18 cellular contexts compared by ENCODE assay signal in the genomic region with DNA sequence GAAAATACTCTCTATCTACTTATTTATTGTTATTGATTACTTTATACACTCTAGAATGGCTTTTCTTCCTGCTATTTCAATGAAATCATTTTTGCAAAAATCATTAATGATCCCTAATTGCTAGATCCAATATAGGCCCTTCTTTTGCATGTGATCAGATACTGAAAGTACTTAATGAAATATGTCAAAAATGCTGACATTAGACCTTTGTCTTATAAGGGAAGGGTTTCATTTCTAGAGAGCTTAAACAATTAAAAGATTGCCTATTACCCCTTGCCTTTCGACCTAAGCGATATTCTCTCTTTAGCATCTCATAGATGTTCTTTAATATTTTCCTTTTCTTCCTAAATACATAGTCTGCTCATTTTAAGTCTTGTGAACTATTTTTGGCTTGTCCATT.
DNase-seq lines count a peak whose midpoint lies in the region; ATAC-seq, FAIRE-seq and TF ChIP-seq lines count a peak whose summit lies in the region.
"Had no signal": no experiment of that assay in that cellular context is flagged by ENCODE, and none has a peak within 500 bp of the region (broad histone marks: within the 10 kb centered on the region; RNA-seq: fewer than 3 reads in every experiment).

No MANE protein-coding gene starts in this region.

- no peak overlapping the region for H3K4me3 ChIP-seq in left ventricle myocardium inferior
- no peak overlapping the region for H3K4me3 ChIP-seq in right atrium auricular region
- no peak overlapping the region for H3K4me3 ChIP-seq in psoas muscle
- H3K4me3 ChIP-seq: BLaER1 had no signal

- H3K4me3 Mint-ChIP-seq in T-helper 17 cell: no peak overlapping the region
- H3K4me3 Mint-ChIP-seq: CD14-positive monocyte; CD4-positive, alpha-beta memory T cell; HFFc6 had no signal

- ATAC-seq in T-helper 17 cell: no peak
- ATAC-seq in psoas muscle: no peak
- ATAC-seq: HCT116 had no signal

- H3K4me1 Mint-ChIP-seq in T-helper 17 cell: peaks cover 3% of the 10 kb centered on the region
- H3K4me1 Mint-ChIP-seq: CD14-positive monocyte; CD4-positive, alpha-beta memory T cell had no signal

- peak overlapping the region; percentile 24 for H3K27ac Mint-ChIP-seq in T-helper 17 cell
- H3K27ac Mint-ChIP-seq: HFFc6 had no signal

- TF ChIP-seq CTCF in left ventricle myocardium inferior (IDR thresholded peaks at IDR 0.05; ENCODE audit: borderline replicate concordance) (no peak), right atrium auricular region (IDR thresholded peaks at IDR 0.05) (no peak), D721Med (IDR thresholded peaks at IDR 0.05; ENCODE audit: insufficient read depth, missing control alignments) (no peak), psoas muscle (IDR thresholded peaks at IDR 0.05) (no peak)

- no peaks in the 10 kb centered on the region for H3K27me3 ChIP-seq in left ventricle myocardium inferior (ENCODE audit: low read depth)
- H3K27me3 ChIP-seq in right atrium auricular region: no peaks in the 10 kb centered on the region
- H3K27me3 ChIP-seq in psoas muscle (ENCODE audit: insufficient read depth in 3 of 3, low read length in 2 of 3): no peaks in the 10 kb centered on the region
- H3K27me3 ChIP-seq: BLaER1 had no signal

- WGBS in psoas muscle, 3 donors: 96 to 99% (median 99%) methylated on average over 2 of the region's 2 CpGs

- H3K4me1 ChIP-seq in left ventricle myocardium inferior (peaks cover 39% of the 10 kb centered on the region), right atrium auricular region (peaks cover 0 to 17% of the 10 kb centered on the region in 2 donors), psoas muscle (peaks cover 15% of the 10 kb centered on the region)
- H3K4me1 ChIP-seq: BLaER1 had no signal

- peak; percentile 53 for FAIRE-seq in D721Med (lab: Jason Lieb, UNC)
- FAIRE-seq: A204.1, HTR-8/SVneo had no signal

- H3K27me3 Mint-ChIP-seq in T-helper 17 cell: no peaks in the 10 kb centered on the region
- H3K27me3 Mint-ChIP-seq: CD4-positive, alpha-beta memory T cell had no signal

- DNase-seq in left ventricle myocardium inferior (no peak), right atrium auricular region (ENCODE audit: low spot score) (no peak), D721Med (ENCODE audit: insufficient read length, low spot score) (no peak), T-helper 17 cell (no peak), psoas muscle (no peak), AML-193 (lab: John Stamatoyannopoulos, UW) (no peak), epidermal melanocyte (ENCODE audit: insufficient read length, low spot score) (no peak)
- DNase-seq: CD4-positive, alpha-beta memory T cell; DMS79 treated with DMSO at 0.1 percent for 48 hours; GF-D8; GOT3; H7; HFFc6 had no signal

- intact Hi-C loops in left ventricle myocardium inferior (cut with micrococcal nuclease) (no loop called here), psoas muscle (cut with DNase I) (no loop called here)

- peak overlapping the region; percentile 34 for H3K27ac ChIP-seq in left ventricle myocardium inferior (replicated peaks)
- H3K27ac ChIP-seq in right atrium auricular region: no peak overlapping the region
- peak overlapping the region; percentile 86 for H3K27ac ChIP-seq in psoas muscle
- H3K27ac ChIP-seq: BLaER1 had no signal

- peaks cover 12% of the 10 kb centered on the region for H3K36me3 Mint-ChIP-seq in T-helper 17 cell (ENCODE audit: low read depth)

- H3K36me3 ChIP-seq in left ventricle myocardium inferior (peaks cover 93% of the 10 kb centered on the region), right atrium auricular region (peaks cover 57% of the 10 kb centered on the region), psoas muscle (ENCODE audit: insufficient read depth in 1 of 2, low read depth in 1 of 2) (peaks cover 8 to 94% of the 10 kb centered on the region in 2 donors)

- no peaks in the 10 kb centered on the region for H3K9me3 ChIP-seq in left ventricle myocardium inferior (replicated peaks)
- H3K9me3 ChIP-seq in right atrium auricular region: no peaks in the 10 kb centered on the region
- H3K9me3 ChIP-seq in T-helper 17 cell (ENCODE audit: control insufficient read depth, low read length, poor library complexity, severe bottlenecking): no peaks in the 10 kb centered on the region
- H3K9me3 ChIP-seq in psoas muscle: no peaks in the 10 kb centered on the region
- H3K9me3 ChIP-seq: BLaER1 had no signal

Comparison
In these comparisons a context has a peak if more than half of its experiments do, and no peak if none do; other contexts are left out.
1. H3K27ac ChIP-seq: peak in left ventricle myocardium inferior (single experiment) and psoas muscle (single experiment); none in right atrium auricular region (0 of 2).